In the genomic region with DNA sequence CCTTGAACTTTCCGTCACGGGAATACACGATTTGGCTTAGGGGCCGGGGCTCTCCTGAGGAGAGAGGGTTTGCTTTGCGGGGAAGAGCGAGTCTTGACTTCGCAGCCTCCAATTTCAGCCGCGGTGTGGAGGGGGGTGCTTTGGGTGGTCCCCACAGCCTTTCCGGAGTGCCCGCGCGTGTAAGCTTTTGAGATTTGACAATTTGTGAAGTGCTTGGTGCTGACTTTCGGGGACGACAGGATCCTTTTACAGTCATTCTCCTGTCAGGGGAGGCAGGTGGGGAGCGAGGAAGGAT, we compare ENCODE assay signal across 7 cellular contexts. TPM values are rescaled to one million over a fixed set of nuclear protein-coding genes. Genes with fewer than 3 reads are reported as not detected.
DNase-seq lines count a peak whose midpoint lies in the region; ATAC-seq and TF ChIP-seq lines count a peak whose summit lies in the region.

No MANE protein-coding gene starts in this region.

- no peak for TF ChIP-seq CTCF in HFF-Myc (IDR thresholded peaks at IDR 0.05; ENCODE audit: low read depth, low read length, missing control alignments)
- TF ChIP-seq CTCF in WERI-Rb-1 (IDR thresholded peaks at IDR 0.05; ENCODE audit: low read depth, low read length) = no peak
- no peak for TF ChIP-seq CTCF in endothelial cell (IDR thresholded peaks at IDR 0.05; ENCODE audit: unreplicated experiment)
- TF ChIP-seq CTCF in ovary (IDR thresholded peaks at IDR 0.05) = no peak
- no peak for TF ChIP-seq CTCF in omental fat pad (IDR thresholded peaks at IDR 0.05)

- H3K27me3 Mint-ChIP-seq in endothelial cell (ENCODE audit: unreplicated experiment) = peaks cover 1% of the 10 kb centered on the region

- no peaks in the 10 kb centered on the region for H3K36me3 Mint-ChIP-seq in endothelial cell (ENCODE audit: low read depth, unreplicated experiment)

- TF ChIP-seq POLR2A in ovary (IDR thresholded peaks at IDR 0.05) = no peak

- 35 to 62% (median 37%) methylated on average over 16 of the region's 16 CpGs for WGBS in ovary, 3 donors

- DNase-seq in HFF-Myc (ENCODE audit: extremely low read depth, low read depth) (no peak), WERI-Rb-1 (no peak), endothelial cell (ENCODE audit: low spot score) (no peak), ovary (no peak), DMS153 (lab: John Stamatoyannopoulos, UW) (no peak), mesenteric fat pad (ENCODE audit: low spot score) (no peak), omental fat pad (ENCODE audit: low spot score) (no peak)

- TF ChIP-seq EP300 in ovary (IDR thresholded peaks at IDR 0.05) = no peak

- no peaks in the 10 kb centered on the region for H3K4me1 ChIP-seq in ovary (ENCODE audit: insufficient read depth)

- peak overlapping the region; percentile 70 for H3K27ac ChIP-seq in WERI-Rb-1
- H3K27ac ChIP-seq in ovary = peak overlapping the region; percentile 86 to 92

- H3K9me3 ChIP-seq in WERI-Rb-1 (ENCODE audit: severe bottlenecking) = no peaks in the 10 kb centered on the region
- H3K9me3 ChIP-seq in ovary = no peaks in the 10 kb centered on the region

- H3K9me3 Mint-ChIP-seq in endothelial cell (ENCODE audit: unreplicated experiment) = no peaks in the 10 kb centered on the region

- H3K27me3 ChIP-seq in WERI-Rb-1 (ENCODE audit: insufficient read depth, low read depth, severe bottlenecking) (peaks cover 9% of the 10 kb centered on the region), ovary (no peaks in the 10 kb centered on the region)

- ATAC-seq in omental fat pad (ENCODE audit: low FRiP score) = no peak

- H3K36me3 ChIP-seq in WERI-Rb-1 = no peaks in the 10 kb centered on the region
- no peaks in the 10 kb centered on the region for H3K36me3 ChIP-seq in ovary

- peaks cover 10% of the 10 kb centered on the region for H3K4me1 Mint-ChIP-seq in endothelial cell (ENCODE audit: unreplicated experiment)

- H3K4me3 Mint-ChIP-seq in endothelial cell (ENCODE audit: unreplicated experiment) = peak overlapping the region; percentile 98

- H3K4me3 ChIP-seq in HFF-Myc (replicated peaks; ENCODE audit: low read depth, low read length) (peak overlapping the region; percentile 69), WERI-Rb-1 (ENCODE audit: low read depth, low read length) (peak overlapping the region; percentile 78), ovary (peak overlapping the region; percentile 61)

- H3K27ac Mint-ChIP-seq in endothelial cell (ENCODE audit: unreplicated experiment) = peak overlapping the region; percentile 94

- intact Hi-C loops in ovary (cut with DNase I) = no loop called here

RNA-seq across cellular contexts. Expression of a gene that starts 0.4 kb away (rescaled TPM):
- total RNA-seq in endothelial cell (ENCODE audit: unreplicated experiment) = 29.7 TPM
- total RNA-seq in ovary = 10 to 100 TPM; 14.1 to 27.7 (median 22.8) TPM
- 10 to 100 TPM; 17.4 to 17.6 TPM for polyA plus RNA-seq in ovary
- total RNA-seq in mesenteric fat pad = 15.4 TPM
- total RNA-seq in omental fat pad = 10 to 100 TPM; 14.8 to 25.9 (median 20.5) TPM
